ENCODE assay signal across 1 cellular context in genomic region chr10:102865620-102866019, GRCh38.
A peak's percentile ranks its signal among the peaks of the same experiment; 100 is the strongest.
TF ChIP-seq lines count a peak whose summit lies in the region.

No MANE protein-coding gene starts in this region.

TF ChIP-seq in K562, 482 proteins besides CTCF, POLR2A, EP300 and RAD21:
- TF ChIP-seq TRIM24 (IDR thresholded peaks at IDR 0.05) (peak; percentile 77 to 83), CEBPG (CRISPR knock-in tag; IDR thresholded peaks at IDR 0.05) (no peak), CEBPG (tag; conservative IDR thresholded peaks at IDR 0.05 in 1 of 2, IDR thresholded peaks at IDR 0.05 in 1 of 2) (peak; percentile 61; a peak in 3 of 4 replicates), ZSCAN32 (CRISPR knock-in tag; IDR thresholded peaks at IDR 0.05) (no peak), ATF3 (IDR thresholded peaks at IDR 0.05) (peak; percentile 54), ATF3 (CRISPR knock-in tag; conservative IDR thresholded peaks at IDR 0.05) (no peak), STAG1 (CRISPR knock-in tag; IDR thresholded peaks at IDR 0.05; ENCODE audit: borderline replicate concordance) (no peak)
